22 cellular contexts compared by ENCODE assay signal in the genomic region with DNA sequence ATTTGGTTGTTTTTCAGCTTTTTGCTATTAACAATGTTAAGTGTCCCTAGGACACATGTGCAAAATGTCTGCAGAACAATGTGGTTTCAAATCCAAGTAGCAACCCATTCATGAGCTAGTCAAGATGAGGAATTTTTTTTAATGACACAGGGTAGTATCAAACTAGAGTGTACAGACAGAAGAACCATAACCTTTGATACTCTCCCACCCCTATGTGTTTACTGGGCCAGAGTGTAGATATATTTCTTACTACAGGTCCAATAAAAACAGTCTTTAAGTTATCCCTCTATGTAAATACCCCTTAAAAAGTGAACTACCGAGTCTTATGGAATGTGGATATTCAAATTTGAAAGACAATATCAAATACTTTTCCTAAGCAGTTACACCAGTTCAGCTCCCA. TPM values are rescaled to one million over a fixed set of nuclear protein-coding genes. Genes with fewer than 3 reads are reported as not detected.
DNase-seq lines count a peak whose midpoint lies in the region; ATAC-seq and TF ChIP-seq lines count a peak whose summit lies in the region.
"Had no signal": no experiment of that assay in that cellular context is flagged by ENCODE, and none has a peak within 500 bp of the region (broad histone marks: within the 10 kb centered on the region; RNA-seq: fewer than 3 reads in every experiment).

No MANE protein-coding gene starts in this region.

- ATAC-seq in natural killer cell treated with Interleukin-12 subunit alpha and Interleukin-12 subunit beta and Interleukin-15 and Interleukin-18, amount 100 ng/mL, for 72 hours: no peak
- ATAC-seq in natural killer cell (no peak), left colon (peak; percentile 84)
- ATAC-seq: A549 had no signal

- in situ Hi-C loops in transverse colon (cut with MboI; ENCODE audit: low pct_ligation_motif_present in 1 of 4, low pct_unique_long_range_greater_than_20kb in 1 of 4, low sequenced_read_pairs in 3 of 4) (no loop called here), GM13976 (cut with MboI; ENCODE audit: low sequenced_read_pairs, unreplicated experiment) (no loop called here)

- no peaks in the 10 kb centered on the region for H3K27me3 ChIP-seq in transverse colon
- H3K27me3 ChIP-seq: BE2C; BLaER1 treated with 17β-estradiol and CSF1 and Interleukin-3, amounts not matched to agents 10 nM and 100 nM had no signal

- H3K4me1 ChIP-seq in transverse colon: peaks cover 0 to 16% (median 6%) of the 10 kb centered on the region in 4 donors
- H3K4me1 ChIP-seq: A549 had no signal

- TF ChIP-seq POLR2A in transverse colon (IDR thresholded peaks at IDR 0.05): no peak

- WGBS in transverse colon (ENCODE audit: low coverage in 1 of 2), 2 donors: 52 to 55% methylated on average over 1 of the region's 1 CpG

- no peaks in the 10 kb centered on the region for H3K36me3 ChIP-seq in transverse colon
- H3K36me3 ChIP-seq: BE2C had no signal

- TF ChIP-seq EP300 in transverse colon (IDR thresholded peaks at IDR 0.05; ENCODE audit: low read depth): no peak

- TF ChIP-seq CTCF in natural killer cell (IDR thresholded peaks at IDR 0.05): no peak
- no peak for TF ChIP-seq CTCF in transverse colon (IDR thresholded peaks at IDR 0.05)
- no peak for TF ChIP-seq CTCF in GM13976 (IDR thresholded peaks at IDR 0.05; ENCODE audit: borderline replicate concordance, control extremely low read depth, extremely low read depth, insufficient read depth, missing control alignments)

- no peaks in the 10 kb centered on the region for H3K9me3 ChIP-seq in transverse colon
- H3K9me3 ChIP-seq: A549, BE2C had no signal

- no peak for DNase-seq in natural killer cell treated with Interleukin-12 subunit alpha and Interleukin-12 subunit beta and Interleukin-15 and Interleukin-18, amount 100 ng/mL, for 72 hours (ENCODE audit: low spot score)
- DNase-seq in natural killer cell (no peak), left colon (no peak), transverse colon (no peak), NCI-H187 (lab: John Stamatoyannopoulos, UW) (no peak), midbrain (lab: John Stamatoyannopoulos, UW) (no peak), GM13976 (ENCODE audit: low spot score) (no peak)
- no peak for DNase-seq in activated T-helper 2 cell treated with anti-CD3 and anti-CD28 coated beads, Interferon-gamma antibody, Interleukin-2, Interleukin-4, amounts not matched to agents 10 μg/mL and 5 μg/mL and 100 μg/mL, durations not matched to agents 14 hours and 24 hours and 36 hours (ENCODE audit: low spot score)
- DNase-seq: 8988T; ACHN; AML-193; BE2C; CD4-positive, alpha-beta T cell; CD8-positive, alpha-beta memory T cell; DMS53; DND-41; GM23248; H7; HCEC 1CT had no signal

- H3K27ac Mint-ChIP-seq in natural killer cell treated with Interleukin-12 subunit alpha and Interleukin-12 subunit beta and Interleukin-15 and Interleukin-18, amount 100 ng/mL, for 72 hours: peak overlapping the region; percentile 4 to 54
- H3K27ac Mint-ChIP-seq in natural killer cell: no peak overlapping the region
- peak overlapping the region; percentile 4 for H3K27ac Mint-ChIP-seq in activated T-helper 2 cell treated with anti-CD3 and anti-CD28 coated beads, Interferon-gamma antibody, Interleukin-2, Interleukin-4, amounts not matched to agents 10 μg/mL and 5 μg/mL and 100 μg/mL, durations not matched to agents 14 hours and 24 hours and 36 hours
- H3K27ac Mint-ChIP-seq: CD14-positive monocyte; CD4-positive, alpha-beta T cell had no signal

- no peak overlapping the region for H3K4me3 Mint-ChIP-seq in natural killer cell treated with Interleukin-12 subunit alpha and Interleukin-12 subunit beta and Interleukin-15 and Interleukin-18, amount 100 ng/mL, for 72 hours
- no peak overlapping the region for H3K4me3 Mint-ChIP-seq in natural killer cell
- no peak overlapping the region for H3K4me3 Mint-ChIP-seq in activated T-helper 2 cell treated with anti-CD3 and anti-CD28 coated beads, Interferon-gamma antibody, Interleukin-2, Interleukin-4, amounts not matched to agents 10 μg/mL and 5 μg/mL and 100 μg/mL, durations not matched to agents 14 hours and 24 hours and 36 hours (ENCODE audit: low read depth)
- H3K4me3 Mint-ChIP-seq: CD14-positive monocyte; CD4-positive, alpha-beta T cell; CD8-positive, alpha-beta memory T cell had no signal

- H3K36me3 Mint-ChIP-seq in natural killer cell treated with Interleukin-12 subunit alpha and Interleukin-12 subunit beta and Interleukin-15 and Interleukin-18, amount 100 ng/mL, for 72 hours: peaks cover 19% of the 10 kb centered on the region
- H3K36me3 Mint-ChIP-seq in natural killer cell: no peaks in the 10 kb centered on the region
- H3K36me3 Mint-ChIP-seq in activated T-helper 2 cell treated with anti-CD3 and anti-CD28 coated beads, Interferon-gamma antibody, Interleukin-2, Interleukin-4, amounts not matched to agents 10 μg/mL and 5 μg/mL and 100 μg/mL, durations not matched to agents 14 hours and 24 hours and 36 hours (ENCODE audit: low read depth): peaks cover 82% of the 10 kb centered on the region

- H3K4me1 Mint-ChIP-seq in natural killer cell treated with Interleukin-12 subunit alpha and Interleukin-12 subunit beta and Interleukin-15 and Interleukin-18, amount 100 ng/mL, for 72 hours (ENCODE audit: low read depth in 2 of 2): peaks cover 0 to 8% of the 10 kb centered on the region in 2 donors
- H3K4me1 Mint-ChIP-seq in natural killer cell: peaks cover 0 to 5% of the 10 kb centered on the region in 2 donors
- H3K4me1 Mint-ChIP-seq in activated T-helper 2 cell treated with anti-CD3 and anti-CD28 coated beads, Interferon-gamma antibody, Interleukin-2, Interleukin-4, amounts not matched to agents 10 μg/mL and 5 μg/mL and 100 μg/mL, durations not matched to agents 14 hours and 24 hours and 36 hours (ENCODE audit: low read depth): peaks cover 35% of the 10 kb centered on the region

- H3K9me3 Mint-ChIP-seq in natural killer cell treated with Interleukin-12 subunit alpha and Interleukin-12 subunit beta and Interleukin-15 and Interleukin-18, amount 100 ng/mL, for 72 hours: no peaks in the 10 kb centered on the region
- H3K9me3 Mint-ChIP-seq in natural killer cell: no peaks in the 10 kb centered on the region
- H3K9me3 Mint-ChIP-seq in activated T-helper 2 cell treated with anti-CD3 and anti-CD28 coated beads, Interferon-gamma antibody, Interleukin-2, Interleukin-4, amounts not matched to agents 10 μg/mL and 5 μg/mL and 100 μg/mL, durations not matched to agents 14 hours and 24 hours and 36 hours: no peaks in the 10 kb centered on the region
- H3K9me3 Mint-ChIP-seq: CD4-positive, alpha-beta T cell; CD8-positive, alpha-beta memory T cell had no signal

- no peak overlapping the region for H3K4me3 ChIP-seq in transverse colon
- H3K4me3 ChIP-seq: A549; BLaER1 treated with 17β-estradiol and CSF1 and Interleukin-3, amounts not matched to agents 10 nM and 100 nM; GM23248 had no signal

- no peaks in the 10 kb centered on the region for H3K27me3 Mint-ChIP-seq in natural killer cell treated with Interleukin-12 subunit alpha and Interleukin-12 subunit beta and Interleukin-15 and Interleukin-18, amount 100 ng/mL, for 72 hours
- no peaks in the 10 kb centered on the region for H3K27me3 Mint-ChIP-seq in natural killer cell (ENCODE audit: low read depth in 2 of 2)
- no peaks in the 10 kb centered on the region for H3K27me3 Mint-ChIP-seq in activated T-helper 2 cell treated with anti-CD3 and anti-CD28 coated beads, Interferon-gamma antibody, Interleukin-2, Interleukin-4, amounts not matched to agents 10 μg/mL and 5 μg/mL and 100 μg/mL, durations not matched to agents 14 hours and 24 hours and 36 hours (ENCODE audit: low read depth)
- H3K27me3 Mint-ChIP-seq: CD4-positive, alpha-beta T cell; CD8-positive, alpha-beta memory T cell had no signal

- peak overlapping the region in 3 of 4 donors; percentile 0 to 24 (median 4) for H3K27ac ChIP-seq in transverse colon
- H3K27ac ChIP-seq: A549; BLaER1 treated with 17β-estradiol and CSF1 and Interleukin-3, amounts not matched to agents 10 nM and 100 nM; GM23248 had no signal

- intact Hi-C loops in natural killer cell (cut with micrococcal nuclease) (no loop called here), left colon (cut with DNase I, micrococcal nuclease) (no loop called here), transverse colon (cut with DNase I; ENCODE audit: low total_unique reads) (no loop called here)
- intact Hi-C loops in activated T-helper 2 cell treated with anti-CD3 and anti-CD28 coated beads, Interferon-gamma antibody, Interleukin-2, Interleukin-4, amounts not matched to agents 10 μg/mL and 5 μg/mL and 100 μg/mL, durations not matched to agents 14 hours and 24 hours and 36 hours (cut with micrococcal nuclease): no loop called here

RNA-seq across cellular contexts. Expression of a gene that starts 45.6 kb away (rescaled TPM):
- total RNA-seq in natural killer cell treated with Interleukin-12 subunit alpha and Interleukin-12 subunit beta and Interleukin-15 and Interleukin-18, amount 100 ng/mL, for 72 hours: 10 to 100 TPM; 19.4 to 25.2 TPM
- 10 to 100 TPM; 26.7 to 36.6 (median 34.9) TPM for total RNA-seq in natural killer cell
- total RNA-seq in activated T-helper 2 cell treated with anti-CD3 and anti-CD28 coated beads, Interferon-gamma antibody, Interleukin-2, Interleukin-4, amounts not matched to agents 10 μg/mL and 5 μg/mL and 100 μg/mL, durations not matched to agents 14 hours and 24 hours and 36 hours: 58.2 and 62.6 TPM in 2 replicates
- total RNA-seq in left colon: 10 to 100 TPM; 30.4 to 36.0 TPM
- 100 to 1,000 TPM in 2 of 4 donors, 10 to 100 TPM in 2; 55.0 to 136 (median 83.8) TPM for total RNA-seq in transverse colon

Comparison
In these comparisons a context has a peak if more than half of its experiments do, and no peak if none do; other contexts are left out.
1. H3K27ac Mint-ChIP-seq: peak in natural killer cell treated with Interleukin-12 subunit alpha and Interleukin-12 subunit beta and Interleukin-15 and Interleukin-18, amount 100 ng/mL, for 72 hours (2 of 2) and activated T-helper 2 cell treated with anti-CD3 and anti-CD28 coated beads, Interferon-gamma antibody, Interleukin-2, Interleukin-4, amounts not matched to agents 10 μg/mL and 5 μg/mL and 100 μg/mL, durations not matched to agents 14 hours and 24 hours and 36 hours (single experiment); none in natural killer cell (0 of 2).